ENCODE assay signal across 14 cellular contexts in genomic region chr9:80410106-80410505, GRCh38.
DNase-seq lines count a peak whose midpoint lies in the region; ATAC-seq and TF ChIP-seq lines count a peak whose summit lies in the region.
"Had no signal": no experiment of that assay in that cellular context is flagged by ENCODE, and none has a peak within 500 bp of the region (broad histone marks: within the 10 kb centered on the region; RNA-seq: fewer than 3 reads in every experiment).

No MANE protein-coding gene starts in this region.

- no peak overlapping the region for H3K27ac ChIP-seq in foreskin keratinocyte
- H3K27ac ChIP-seq: gastroesophageal sphincter had no signal

- H3K4me1 ChIP-seq in foreskin keratinocyte, result no peaks in the 10 kb centered on the region
- H3K4me1 ChIP-seq: Caco-2 had no signal

- H3K27me3 ChIP-seq in foreskin keratinocyte, result no peaks in the 10 kb centered on the region
- H3K27me3 ChIP-seq: gastroesophageal sphincter had no signal

- no peak overlapping the region for H3K4me3 ChIP-seq in astrocyte of the spinal cord (ENCODE audit: low read depth, low read length)
- H3K4me3 ChIP-seq: gastroesophageal sphincter had no signal

- DNase-seq in HEK293T (ENCODE audit: extremely low spot score) (no peak), astrocyte of the spinal cord (ENCODE audit: low read depth, low spot score) (peak; percentile 73), iPS DF 4.7 (ENCODE audit: extremely low read depth, low spot score) (peak; percentile 88), retina (peak; percentile 80), COLO829 (ENCODE audit: low spot score) (no peak), DMS153 (lab: John Stamatoyannopoulos, UW) (no peak), foreskin keratinocyte (no peak)
- no peak for DNase-seq in activated effector memory CD4-positive, alpha-beta T cell treated with anti-CD3 and anti-CD28 coated beads, Interleukin-2, amount 50 U/mL, for 16 hours
- DNase-seq: activated T-cell treated with anti-CD3 and anti-CD28 coated beads, Interleukin-2, amount 50 U/mL, for 4 hours; Caco-2; HFFc6; NCI-H2171 treated with DMSO at 0.1 percent for 48 hours; small intestine had no signal

- no peak for ATAC-seq in foreskin keratinocyte
- ATAC-seq: activated T-cell treated with anti-CD3 and anti-CD28 coated beads, Interleukin-2, amount 50 U/mL, for 4 hours; gastroesophageal sphincter had no signal

- TF ChIP-seq CTCF in astrocyte of the spinal cord (IDR thresholded peaks at IDR 0.05; ENCODE audit: low read depth, low read length), result no peak
- no peak for TF ChIP-seq CTCF in foreskin keratinocyte (conservative IDR thresholded peaks at IDR 0.05)

- in situ Hi-C loops in astrocyte of the spinal cord (cut with HindIII; ENCODE audit: low sequenced_read_pairs), result no loop called here

- POLR2A ChIA-PET in HEK293T (lab: Yijun Ruan, JAX), result no interaction called here

- CTCF ChIA-PET in HEK293T (lab: Yijun Ruan, JAX), result no interaction called here

TF ChIP-seq in HEK293T, 16 proteins besides CTCF, POLR2A, EP300 and RAD21:
- peak; percentile 38; the same call in 1 of the 2 replicates for TF ChIP-seq PKNOX1 (IDR thresholded peaks at IDR 0.05)
- TF ChIP-seq FOXA1 (IDR thresholded peaks at IDR 0.05), result no peak

Comparison
In these comparisons a context has a peak if more than half of its experiments do, and no peak if none do; other contexts are left out.
1. DNase-seq: peak in astrocyte of the spinal cord (single experiment), iPS DF 4.7 (single experiment) and retina (single experiment); none in HEK293T (single experiment), COLO829 (single experiment), DMS153 (single experiment), activated effector memory CD4-positive, alpha-beta T cell treated with anti-CD3 and anti-CD28 coated beads, Interleukin-2, amount 50 U/mL, for 16 hours (single experiment) and foreskin keratinocyte (0 of 2).